ENCODE assay signal across 1 cellular context in the genomic region with DNA sequence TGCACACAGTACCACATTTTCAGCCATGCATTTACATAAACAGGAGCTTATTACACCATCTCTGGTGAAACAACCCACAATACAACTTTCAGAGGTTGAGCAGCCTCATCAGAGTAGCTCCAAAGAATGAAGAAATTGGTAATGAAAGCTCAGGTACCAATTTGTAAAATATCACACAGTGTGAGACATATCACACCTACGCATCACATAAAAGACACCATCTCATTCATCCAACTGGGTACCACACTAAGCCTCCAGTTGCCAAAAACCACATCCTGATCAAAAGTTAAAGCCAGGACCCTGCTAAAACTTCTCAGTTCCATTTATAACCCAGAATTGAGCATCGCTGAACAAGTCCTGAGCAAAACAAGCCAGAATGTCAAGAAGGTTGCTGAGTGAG.
A peak's percentile ranks its signal among the peaks of the same experiment; 100 is the strongest.
TF ChIP-seq lines count a peak whose summit lies in the region.

No MANE protein-coding gene starts in this region.

TF ChIP-seq in GM12878, 131 proteins besides CTCF, POLR2A, EP300 and RAD21:
- TF ChIP-seq RUNX3 (IDR thresholded peaks at IDR 0.05; ENCODE audit: low read length) (0 out of 2 replicates have a peak, but pooled peaks have one; percentile 13), HDAC6 (IDR thresholded peaks at IDR 0.05; ENCODE audit: unreplicated experiment) (no peak)
- TF ChIP-seq, protein P1, sequence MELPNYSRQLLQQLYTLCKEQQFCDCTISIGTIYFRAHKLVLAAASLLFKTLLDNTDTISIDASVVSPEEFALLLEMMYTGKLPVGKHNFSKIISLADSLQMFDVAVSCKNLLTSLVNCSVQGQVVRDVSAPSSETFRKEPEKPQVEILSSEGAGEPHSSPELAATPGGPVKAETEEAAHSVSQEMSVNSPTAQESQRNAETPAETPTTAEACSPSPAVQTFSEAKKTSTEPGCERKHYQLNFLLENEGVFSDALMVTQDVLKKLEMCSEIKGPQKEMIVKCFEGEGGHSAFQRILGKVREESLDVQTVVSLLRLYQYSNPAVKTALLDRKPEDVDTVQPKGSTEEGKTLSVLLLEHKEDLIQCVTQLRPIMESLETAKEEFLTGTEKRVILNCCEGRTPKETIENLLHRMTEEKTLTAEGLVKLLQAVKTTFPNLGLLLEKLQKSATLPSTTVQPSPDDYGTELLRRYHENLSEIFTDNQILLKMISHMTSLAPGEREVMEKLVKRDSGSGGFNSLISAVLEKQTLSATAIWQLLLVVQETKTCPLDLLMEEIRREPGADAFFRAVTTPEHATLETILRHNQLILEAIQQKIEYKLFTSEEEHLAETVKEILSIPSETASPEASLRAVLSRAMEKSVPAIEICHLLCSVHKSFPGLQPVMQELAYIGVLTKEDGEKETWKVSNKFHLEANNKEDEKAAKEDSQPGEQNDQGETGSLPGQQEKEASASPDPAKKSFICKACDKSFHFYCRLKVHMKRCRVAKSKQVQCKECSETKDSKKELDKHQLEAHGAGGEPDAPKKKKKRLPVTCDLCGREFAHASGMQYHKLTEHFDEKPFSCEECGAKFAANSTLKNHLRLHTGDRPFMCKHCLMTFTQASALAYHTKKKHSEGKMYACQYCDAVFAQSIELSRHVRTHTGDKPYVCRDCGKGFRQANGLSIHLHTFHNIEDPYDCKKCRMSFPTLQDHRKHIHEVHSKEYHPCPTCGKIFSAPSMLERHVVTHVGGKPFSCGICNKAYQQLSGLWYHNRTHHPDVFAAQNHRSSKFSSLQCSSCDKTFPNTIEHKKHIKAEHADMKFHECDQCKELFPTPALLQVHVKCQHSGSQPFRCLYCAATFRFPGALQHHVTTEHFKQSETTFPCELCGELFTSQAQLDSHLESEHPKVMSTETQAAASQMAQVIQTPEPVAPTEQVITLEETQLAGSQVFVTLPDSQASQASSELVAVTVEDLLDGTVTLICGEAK (IDR thresholded peaks at IDR 0.05; ENCODE audit: borderline replicate concordance) = no peak
